ENCODE assay signal across 34 cellular contexts in genomic region chr17:80232438-80232837, GRCh38.
"Had no signal": no experiment of that assay in that cellular context is flagged by ENCODE, and none has a peak within 500 bp of the region (broad histone marks: within the 10 kb centered on the region; RNA-seq: fewer than 3 reads in every experiment).

No MANE protein-coding gene starts in this region.

- DNase-seq: activated CD4-positive, alpha-beta memory T cell treated with anti-CD3 and anti-CD28 coated beads, Interleukin-2, amount 10 ng/mL, durations not matched to agents 7 days and 5 days; activated CD4-positive, alpha-beta T cell treated with anti-CD3 and anti-CD28 coated beads for 1 hour; activated CD4-positive, alpha-beta T cell treated with anti-CD3 and anti-CD28 coated beads for 48 hours; activated CD4-positive, CD25-positive, alpha-beta regulatory T cell; activated CD8-positive, alpha-beta memory T cell treated with anti-CD3 and anti-CD28 coated beads for 24 hours; activated CD8-positive, alpha-beta memory T cell treated with anti-CD3 and anti-CD28 coated beads, Interleukin-2, amount 10 ng/mL, durations not matched to agents 7 days and 5 days; activated CD8-positive, alpha-beta memory T cell treated with anti-CD3 and anti-CD28 coated beads, Interleukin-2, amount 50 U/mL, for 48 hours; activated effector memory CD4-positive, alpha-beta T cell treated with Interleukin-2 at 50 U/mL for 16 hours; activated naive CD4-positive, alpha-beta T cell treated with anti-CD3 and anti-CD28 coated beads, Interleukin-2, amount 50 U/mL, for 16 hours; activated naive CD8-positive, alpha-beta T cell treated with anti-CD3 and anti-CD28 coated beads, Interleukin-2, amount 10 ng/mL, durations not matched to agents 7 days and 5 days; activated T-cell treated with anti-CD3 and anti-CD28 coated beads, Interleukin-2, amount 50 U/mL, for 48 hours; adrenal gland; body of pancreas; cerebellar nuclear complex; Kasumi-1; MG63; NCI-H1048; NCI-H1105 treated with DMSO at 0.1 percent for 48 hours; NCI-H1436; NCI-H1694; NCI-H1930; NCI-H2081 treated with DMSO at 0.1 percent for 48 hours; NCI-H226; NCI-H446 treated with DMSO at 0.1 percent for 48 hours; NCI-H524; SHP77 treated with DMSO at 0.1 percent for 48 hours; SW 1271; T-helper 1 cell; T-helper 2 cell; T-helper 9 cell; WERI-Rb-1 had no signal

- H3K4me3 Mint-ChIP-seq: activated CD4-positive, alpha-beta memory T cell treated with anti-CD3 and anti-CD28 coated beads, Interleukin-2, amount 10 ng/mL, durations not matched to agents 7 days and 5 days; activated CD8-positive, alpha-beta memory T cell treated with anti-CD3 and anti-CD28 coated beads, Interleukin-2, amount 10 ng/mL, durations not matched to agents 7 days and 5 days; activated naive CD8-positive, alpha-beta T cell treated with anti-CD3 and anti-CD28 coated beads, Interleukin-2, amount 10 ng/mL, durations not matched to agents 7 days and 5 days had no signal

- H3K4me3 ChIP-seq: adrenal gland, body of pancreas, breast epithelium, MG63, SJSA1 had no signal

- H3K27me3 ChIP-seq: adrenal gland, body of pancreas, breast epithelium, MG63, SJSA1 had no signal

- H3K27ac ChIP-seq: adrenal gland, body of pancreas, breast epithelium, SJSA1, WERI-Rb-1 had no signal

- H3K27me3 Mint-ChIP-seq: activated CD4-positive, alpha-beta memory T cell treated with anti-CD3 and anti-CD28 coated beads, Interleukin-2, amount 10 ng/mL, durations not matched to agents 7 days and 5 days; activated CD8-positive, alpha-beta memory T cell treated with anti-CD3 and anti-CD28 coated beads, Interleukin-2, amount 10 ng/mL, durations not matched to agents 7 days and 5 days; activated naive CD8-positive, alpha-beta T cell treated with anti-CD3 and anti-CD28 coated beads, Interleukin-2, amount 10 ng/mL, durations not matched to agents 7 days and 5 days had no signal

- H3K4me1 Mint-ChIP-seq: activated CD4-positive, alpha-beta memory T cell treated with anti-CD3 and anti-CD28 coated beads, Interleukin-2, amount 10 ng/mL, durations not matched to agents 7 days and 5 days; activated CD8-positive, alpha-beta memory T cell treated with anti-CD3 and anti-CD28 coated beads, Interleukin-2, amount 10 ng/mL, durations not matched to agents 7 days and 5 days; activated naive CD8-positive, alpha-beta T cell treated with anti-CD3 and anti-CD28 coated beads, Interleukin-2, amount 10 ng/mL, durations not matched to agents 7 days and 5 days had no signal

- H3K27ac Mint-ChIP-seq: activated CD4-positive, alpha-beta memory T cell treated with anti-CD3 and anti-CD28 coated beads, Interleukin-2, amount 10 ng/mL, durations not matched to agents 7 days and 5 days; activated CD8-positive, alpha-beta memory T cell treated with anti-CD3 and anti-CD28 coated beads, Interleukin-2, amount 10 ng/mL, durations not matched to agents 7 days and 5 days; activated naive CD8-positive, alpha-beta T cell treated with anti-CD3 and anti-CD28 coated beads, Interleukin-2, amount 10 ng/mL, durations not matched to agents 7 days and 5 days had no signal

- ATAC-seq: activated CD8-positive, alpha-beta memory T cell treated with anti-CD3 and anti-CD28 coated beads, Interleukin-2, amount 10 ng/mL, durations not matched to agents 7 days and 5 days; body of pancreas; Panc1 had no signal

- H3K4me1 ChIP-seq: body of pancreas, breast epithelium, SJSA1 had no signal

- H3K36me3 ChIP-seq: breast epithelium had no signal
